In the genomic region with DNA sequence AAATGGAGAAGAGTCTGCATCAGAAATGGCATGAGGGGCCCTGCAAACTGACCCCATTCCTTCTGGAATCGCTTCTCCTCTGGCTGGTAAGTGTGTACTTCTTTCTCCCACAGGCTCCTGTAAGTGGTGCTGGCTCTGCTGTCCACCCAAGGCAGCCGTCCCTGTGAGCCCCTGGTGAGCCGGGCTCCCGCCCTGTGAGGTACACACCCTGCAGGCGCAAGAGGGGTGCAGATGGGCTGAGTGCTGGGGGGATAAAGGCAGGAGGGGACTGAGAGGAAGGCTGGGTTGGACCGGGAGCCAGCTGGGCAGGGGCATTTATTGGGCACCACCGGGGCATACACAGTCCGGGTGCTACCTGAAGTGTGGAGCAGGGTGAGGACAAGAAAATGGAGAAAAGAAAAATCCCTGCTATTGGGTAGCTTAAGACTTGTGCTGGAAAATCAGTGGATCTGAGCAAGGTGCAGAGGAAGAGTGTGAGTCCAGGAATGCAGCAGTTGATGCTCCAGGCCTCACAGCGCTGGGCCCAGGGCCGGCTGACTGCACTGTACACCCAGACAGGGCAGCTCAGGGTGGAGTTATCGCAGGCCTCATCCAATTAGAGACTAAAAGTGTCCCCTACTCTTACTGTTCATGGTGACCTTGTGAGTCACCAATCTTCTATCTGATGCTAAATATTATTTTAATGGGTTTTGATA, we compare ENCODE assay signal across 23 cellular contexts.
A peak's percentile ranks its signal among the peaks of the same experiment; 100 is the strongest.
DNase-seq lines count a peak whose midpoint lies in the region; ATAC-seq, FAIRE-seq and TF ChIP-seq lines count a peak whose summit lies in the region.
"Had no signal": no experiment of that assay in that cellular context is flagged by ENCODE, and none has a peak within 500 bp of the region (broad histone marks: within the 10 kb centered on the region; RNA-seq: fewer than 3 reads in every experiment).

No MANE protein-coding gene starts in this region.

- no peak overlapping the region for H3K4me3 ChIP-seq in HepG2 (replicated peaks in 1 of 3; ENCODE audit: insufficient read depth in 1 of 3, low read depth in 2 of 3, low read length in 3 of 3)
- H3K4me3 ChIP-seq in right lobe of liver: no peak overlapping the region
- H3K4me3 ChIP-seq in Panc1 (ENCODE audit: low read depth in 2 of 2, low read length in 2 of 2): no peak overlapping the region
- no peak overlapping the region for H3K4me3 ChIP-seq in coronary artery
- H3K4me3 ChIP-seq in tibial artery: no peak overlapping the region
- H3K4me3 ChIP-seq: A549; BLaER1 treated with 17β-estradiol and CSF1 and Interleukin-3, amounts not matched to agents 10 nM and 100 nM had no signal

- BruUV-seq in HepG2 (replicated peaks; lab: Mats Ljungman, UMichigan) (no TSS peak), Panc1 (replicated peaks; lab: Mats Ljungman, UMichigan) (no TSS peak)

- no peaks in the 10 kb centered on the region for H3K79me2 ChIP-seq in HepG2 (ENCODE audit: insufficient read depth, low read length)

- H2AFZ ChIP-seq in HepG2 (ENCODE audit: low read length): no peak overlapping the region

- peaks cover 12% of the 10 kb centered on the region for H3K4me1 Mint-ChIP-seq in osteocyte (ENCODE audit: unreplicated experiment)
- H3K4me1 Mint-ChIP-seq: CD14-positive monocyte had no signal

- intact Hi-C loops in HepG2 (cut with micrococcal nuclease; ENCODE audit: unreplicated experiment) (loop anchor here (5.0 kb wide), 1 partner anchor 75 kb away; no protein-coding TSS in a partner anchor), right lobe of liver (cut with DNase I) (no loop called here), Panc1 (cut with micrococcal nuclease; ENCODE audit: unreplicated experiment) (loop anchor here (5.0 kb wide), 1 partner anchor 505 kb away; no protein-coding TSS in a partner anchor), tibial artery (cut with DNase I; ENCODE audit: low total_unique reads) (no loop called here)

- POLR2A ChIA-PET in HepG2 (lab: Yijun Ruan, JAX) (no interaction called here), Panc1 (lab: Charles Lee) (no interaction called here)

- no peak overlapping the region for H3K4me2 ChIP-seq in HepG2 (ENCODE audit: low read depth, low read length)
- H3K4me2 ChIP-seq: A549; BLaER1 treated with 17β-estradiol and CSF1 and Interleukin-3, amounts not matched to agents 10 nM and 100 nM had no signal

- 9% methylated on average over 11 of the region's 11 CpGs for WGBS in HepG2 (ENCODE audit: low lambda C conversion rate)
- 90% methylated on average over 7 of the region's 11 CpGs for WGBS in right lobe of liver (ENCODE audit: insufficient coverage, low coverage, low lambda C conversion rate, missing lambda C conversion rate)

- CTCF ChIA-PET in HepG2 (lab: Yijun Ruan, JAX; ENCODE audit: low intra/inter-chr PET ratio, low total read pairs): no interaction called here
- CTCF ChIA-PET in Panc1 (lab: Charles Lee): no interaction called here

- H3K9ac ChIP-seq in HepG2 (ENCODE audit: insufficient read depth, low read depth, low read length): no peak overlapping the region
- H3K9ac ChIP-seq: BLaER1 treated with 17β-estradiol and CSF1 and Interleukin-3, amounts not matched to agents 10 nM and 100 nM had no signal

- H3K36me3 Mint-ChIP-seq in osteocyte (ENCODE audit: unreplicated experiment): no peaks in the 10 kb centered on the region
- H3K36me3 Mint-ChIP-seq: CD14-positive monocyte; CD8-positive, alpha-beta memory T cell had no signal

- TF ChIP-seq EP300 in HepG2 (IDR thresholded peaks at IDR 0.05; ENCODE audit: low read depth in 2 of 2, low read length in 2 of 2) (no peak), HepG2 (CRISPR knock-in tag; IDR thresholded peaks at IDR 0.05; ENCODE audit: borderline replicate concordance) (no peak)

- no peak for TF ChIP-seq RAD21 in HepG2 (CRISPR knock-in tag; IDR thresholded peaks at IDR 0.05)

- peaks cover 4 to 8% of the 10 kb centered on the region in 2 experiments; a peak in 4 of 5 replicates for H3K27me3 ChIP-seq in HepG2 (ENCODE audit: control insufficient read depth in 1 of 2, insufficient read depth in 2 of 2, low read length in 2 of 2)
- no peaks in the 10 kb centered on the region for H3K27me3 ChIP-seq in right lobe of liver
- H3K27me3 ChIP-seq in Panc1 (ENCODE audit: control insufficient read depth, insufficient read depth, low read length): no peaks in the 10 kb centered on the region
- H3K27me3 ChIP-seq in tibial artery: peaks cover 0 to 4% of the 10 kb centered on the region in 2 donors
- H3K27me3 ChIP-seq: BE2C; BLaER1 treated with 17β-estradiol and CSF1 and Interleukin-3, amounts not matched to agents 10 nM and 100 nM had no signal

- no peaks in the 10 kb centered on the region for H3K36me3 ChIP-seq in HepG2 (replicated peaks in 1 of 2; ENCODE audit: control insufficient read depth in 1 of 2, insufficient read depth in 2 of 2, low read length in 2 of 2)
- H3K36me3 ChIP-seq in right lobe of liver: no peaks in the 10 kb centered on the region
- no peaks in the 10 kb centered on the region for H3K36me3 ChIP-seq in Panc1 (ENCODE audit: control insufficient read depth, insufficient read depth, low read length)
- no peaks in the 10 kb centered on the region for H3K36me3 ChIP-seq in tibial artery
- H3K36me3 ChIP-seq: BE2C; BLaER1 treated with 17β-estradiol and CSF1 and Interleukin-3, amounts not matched to agents 10 nM and 100 nM had no signal

- no peak overlapping the region for H3K4me3 Mint-ChIP-seq in osteocyte (ENCODE audit: unreplicated experiment)
- H3K4me3 Mint-ChIP-seq: CD4-positive, alpha-beta T cell; CD8-positive, alpha-beta memory T cell had no signal

- H3K27ac Mint-ChIP-seq in osteocyte (ENCODE audit: unreplicated experiment): no peak overlapping the region
- H3K27ac Mint-ChIP-seq: CD4-positive, alpha-beta T cell; CD8-positive, alpha-beta memory T cell had no signal

- no peaks in the 10 kb centered on the region for H3K9me3 ChIP-seq in HepG2 (ENCODE audit: low read length)
- no peaks in the 10 kb centered on the region for H3K9me3 ChIP-seq in right lobe of liver
- no peaks in the 10 kb centered on the region for H3K9me3 ChIP-seq in Panc1 (ENCODE audit: control insufficient read depth, insufficient read depth, low read depth, low read length)
- no peaks in the 10 kb centered on the region for H3K9me3 ChIP-seq in tibial artery
- H3K9me3 ChIP-seq: A549; BE2C; BLaER1 treated with 17β-estradiol and CSF1 and Interleukin-3, amounts not matched to agents 10 nM and 100 nM had no signal

- peaks cover 9% of the 10 kb centered on the region for H3K27me3 Mint-ChIP-seq in osteocyte (ENCODE audit: unreplicated experiment)
- H3K27me3 Mint-ChIP-seq: CD4-positive, alpha-beta T cell had no signal

- no peaks in the 10 kb centered on the region for H3K9me3 Mint-ChIP-seq in osteocyte (ENCODE audit: unreplicated experiment)
- H3K9me3 Mint-ChIP-seq: CD14-positive monocyte; CD4-positive, alpha-beta T cell; CD8-positive, alpha-beta memory T cell had no signal

- no peak for TF ChIP-seq CTCF in HepG2 (CRISPR knock-in tag; IDR thresholded peaks at IDR 0.05)
- no peak for TF ChIP-seq CTCF in right lobe of liver (IDR thresholded peaks at IDR 0.05)
- no peak for TF ChIP-seq CTCF in Panc1 (IDR thresholded peaks at IDR 0.05)
- no peak for TF ChIP-seq CTCF in coronary artery (IDR thresholded peaks at IDR 0.05)
- no peak for TF ChIP-seq CTCF in osteocyte (IDR thresholded peaks at IDR 0.05)
- TF ChIP-seq CTCF in tibial artery (IDR thresholded peaks at IDR 0.05): no peak

- no peak for DNase-seq in HepG2 (ENCODE audit: low spot score)
- no peak for DNase-seq in right lobe of liver
- DNase-seq in Panc1 (ENCODE audit: low read depth, low spot score): no peak
- DNase-seq in coronary artery (ENCODE audit: low spot score): peak; percentile 50
- DNase-seq in osteocyte (ENCODE audit: extremely low spot score, unreplicated experiment): peak; percentile 79
- DNase-seq in tibial artery: no peak
- no peak for DNase-seq in NCI-H748 (lab: John Stamatoyannopoulos, UW; ENCODE audit: unreplicated experiment)
- DNase-seq: 8988T; ACHN; AML-193; Calu3; CD4-positive, alpha-beta T cell; CD8-positive, alpha-beta memory T cell; GF-D8; GOT3; H7; HCEC 1CT had no signal

- no peak for FAIRE-seq in HepG2 (lab: Jason Lieb, UNC)
- FAIRE-seq: A549, GM12891 had no signal

- TF ChIP-seq POLR2A in HepG2 (IDR thresholded peaks at IDR 0.05; ENCODE audit: insufficient read depth in 1 of 2, low read depth in 2 of 2, low read length in 2 of 2) (no peak), right lobe of liver (IDR thresholded peaks at IDR 0.05) (no peak)

- no peaks in the 10 kb centered on the region for H4K20me1 ChIP-seq in HepG2 (ENCODE audit: insufficient read depth, low read length)
- H4K20me1 ChIP-seq: BLaER1 treated with 17β-estradiol and CSF1 and Interleukin-3, amounts not matched to agents 10 nM and 100 nM had no signal

- H3K27ac ChIP-seq in HepG2 (ENCODE audit: extremely low read length, insufficient read depth, low read length) (no peak overlapping the region), right lobe of liver (no peak overlapping the region), Panc1 (ENCODE audit: low read length) (no peak overlapping the region), coronary artery (no peak overlapping the region), tibial artery (no peak overlapping the region)
- H3K27ac ChIP-seq: A549; BLaER1 treated with 17β-estradiol and CSF1 and Interleukin-3, amounts not matched to agents 10 nM and 100 nM had no signal

- ATAC-seq in HepG2 (peak; percentile 35; the same call in 1 of the 3 replicates), right lobe of liver (no peak), Panc1 (peak; percentile 42; the same call in 1 of the 2 replicates), HG03097 (IDR thresholded peaks at IDR 0.05; ENCODE audit: low FRiP score, unreplicated experiment) (no peak)
- ATAC-seq: A549 had no signal

- in situ Hi-C loops in HepG2 (cut with HindIII; ENCODE audit: extremely low pct_ligation_motif_present, low pct_unique_long_range_greater_than_20kb): no loop called here
- in situ Hi-C loops in Panc1 (cut with HindIII; ENCODE audit: low pct_unique_long_range_greater_than_20kb, low sequenced_read_pairs): no loop called here

- H3K4me1 ChIP-seq in HepG2 (ENCODE audit: insufficient read depth, low read length): no peaks in the 10 kb centered on the region
- no peaks in the 10 kb centered on the region for H3K4me1 ChIP-seq in right lobe of liver
- no peaks in the 10 kb centered on the region for H3K4me1 ChIP-seq in Panc1 (ENCODE audit: control insufficient read depth, insufficient read depth, low read length)
- no peaks in the 10 kb centered on the region for H3K4me1 ChIP-seq in tibial artery
- H3K4me1 ChIP-seq: A549 had no signal

TF ChIP-seq in HepG2, 621 proteins besides CTCF, POLR2A, EP300 and RAD21 (continues in another document):
- no peak for TF ChIP-seq SYNCRIP (IDR thresholded peaks at IDR 0.05; ENCODE audit: insufficient read depth, low read depth, low read length)
- TF ChIP-seq ZNF720 (CRISPR knock-in tag; IDR thresholded peaks at IDR 0.05): no peak
- no peak for TF ChIP-seq IRF2 (CRISPR knock-in tag; IDR thresholded peaks at IDR 0.05)

Comparison
In these comparisons a context has a peak if more than half of its experiments do, and no peak if none do; other contexts are left out.
1. ATAC-seq: peak in HepG2 (single experiment) and Panc1 (single experiment); none in right lobe of liver (0 of 4) and HG03097 (single experiment).
2. intact Hi-C loops: an anchor here in HepG2 (5.0 kb wide) and Panc1 (5.0 kb wide); none called in right lobe of liver and tibial artery.
3. DNase-seq: peak in coronary artery (single experiment) and osteocyte (single experiment); none in HepG2 (single experiment), right lobe of liver (0 of 3), Panc1 (single experiment), tibial artery (0 of 2) and NCI-H748 (single experiment).